ENCODE assay signal across 5 cellular contexts in the genomic region with DNA sequence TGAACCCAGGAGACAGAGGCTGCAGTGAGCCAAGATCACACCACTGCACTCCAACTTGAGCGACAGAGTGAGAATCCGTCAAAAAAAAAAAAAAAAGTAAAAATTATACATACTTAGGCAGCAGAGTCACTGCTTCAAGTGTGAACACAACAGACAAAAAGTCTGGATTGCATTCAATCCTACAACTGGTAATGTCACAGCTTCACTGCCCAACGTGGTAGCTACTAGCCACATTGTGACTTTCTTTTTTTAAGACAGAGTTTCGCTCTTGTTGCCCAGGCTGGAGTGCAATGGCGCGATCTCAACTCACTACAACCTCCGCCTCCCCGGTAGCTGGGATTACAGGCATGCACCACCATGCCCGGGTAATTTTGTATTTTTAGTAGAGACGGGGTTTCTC. TPM values are rescaled to one million over a fixed set of nuclear protein-coding genes. Genes with fewer than 3 reads are reported as not detected.
A peak's percentile ranks its signal among the peaks of the same experiment; 100 is the strongest.
DNase-seq lines count a peak whose midpoint lies in the region; ATAC-seq and TF ChIP-seq lines count a peak whose summit lies in the region.
"Not testable (repeated sequence)": the region's sequence is repeated elsewhere in the genome, so short reads cannot be mapped to it uniquely, and the experiment has no call there.

No MANE protein-coding gene starts in this region.

- H3K4me1 ChIP-seq in GM23338 (ENCODE audit: insufficient read depth), result not testable (repeated sequence)

- peak overlapping the region in 4 of 7 donors; percentile 13 to 77 (median 48) for H3K27ac Mint-ChIP-seq in CD14-positive monocyte
- H3K27ac Mint-ChIP-seq in GM23338, result not testable (repeated sequence)
- peak overlapping the region; percentile 70 for H3K27ac Mint-ChIP-seq in chondrocyte (ENCODE audit: unreplicated experiment)
- peak overlapping the region; percentile 34 to 35 for H3K27ac Mint-ChIP-seq in natural killer cell

- H3K4me1 Mint-ChIP-seq in CD14-positive monocyte (peaks cover 41% of the 10 kb centered on the region), chondrocyte (ENCODE audit: low read depth) (peaks cover 39% of the 10 kb centered on the region), natural killer cell (peaks cover 47 to 60% of the 10 kb centered on the region in 2 donors)
- not testable (repeated sequence) for H3K4me1 Mint-ChIP-seq in GM23338

- not testable (repeated sequence) for H3K9me2 ChIP-seq in GM23338 (ENCODE audit: insufficient read depth)

- H3K27me3 ChIP-seq in GM23338 (ENCODE audit: insufficient read depth), result not testable (repeated sequence)

- intact Hi-C loops in CD14-positive monocyte (cut with micrococcal nuclease); natural killer cell (cut with micrococcal nuclease); posterior vena cava (cut with DNase I): not testable (repeated sequence)

- ATAC-seq in GM23338, result not testable (repeated sequence)
- peak; percentile 47 to 68 (median 50) for ATAC-seq in natural killer cell

- peaks cover 100% of the 10 kb centered on the region for H3K79me2 ChIP-seq in GM23338 (replicated peaks; ENCODE audit: insufficient read depth)

- not testable (repeated sequence) for H3K36me3 ChIP-seq in GM23338 (ENCODE audit: insufficient read depth)

- 0 out of 2 replicates have a peak overlapping the region, but pooled peaks have one; percentile 63 for H3K27ac ChIP-seq in GM23338 (ENCODE audit: low read depth)

- H3K4me3 Mint-ChIP-seq in CD14-positive monocyte; GM23338; chondrocyte (ENCODE audit: unreplicated experiment): not testable (repeated sequence)
- H3K4me3 Mint-ChIP-seq in natural killer cell, result peak overlapping the region; percentile 57

- H3K4me3 ChIP-seq in GM23338, result not testable (repeated sequence)

- not testable (repeated sequence) for H3F3A ChIP-seq in GM23338 (replicated peaks; ENCODE audit: low read depth)

- H2AFZ ChIP-seq in GM23338, result not testable (repeated sequence)

- DNase-seq in CD14-positive monocyte (ENCODE audit: low spot score); GM23338 (ENCODE audit: low spot score); natural killer cell: not testable (repeated sequence)
- DNase-seq in chondrocyte (ENCODE audit: low spot score) (peak; percentile 14), posterior vena cava (ENCODE audit: low spot score) (peak; percentile 6)

- H3K9me3 Mint-ChIP-seq in CD14-positive monocyte; GM23338; chondrocyte (ENCODE audit: low read depth); natural killer cell: not testable (repeated sequence)

- H3K36me3 Mint-ChIP-seq in CD14-positive monocyte (peaks cover 26 to 44% of the 10 kb centered on the region in 2 donors), GM23338 (ENCODE audit: low read depth) (peaks cover 24% of the 10 kb centered on the region), chondrocyte (ENCODE audit: low read depth) (peaks cover 11% of the 10 kb centered on the region)
- H3K36me3 Mint-ChIP-seq in natural killer cell, result not testable (repeated sequence)

- not testable (repeated sequence) for H3K4me2 ChIP-seq in GM23338

- H4K20me1 ChIP-seq in GM23338 (replicated peaks; ENCODE audit: insufficient read depth), result peaks cover 68% of the 10 kb centered on the region

- not testable (repeated sequence) for TF ChIP-seq CTCF in CD14-positive monocyte (IDR thresholded peaks at IDR 0.05); GM23338 (conservative IDR thresholded peaks at IDR 0.05; ENCODE audit: low read depth in 2 of 2); chondrocyte (IDR thresholded peaks at IDR 0.05); natural killer cell (IDR thresholded peaks at IDR 0.05)

- H3K27me3 Mint-ChIP-seq in CD14-positive monocyte (ENCODE audit: low read depth in 3 of 3); GM23338 (ENCODE audit: insufficient read depth, low read depth, poor library complexity); chondrocyte (ENCODE audit: low read depth); natural killer cell (ENCODE audit: low read depth in 2 of 2): not testable (repeated sequence)

RNA-seq across cellular contexts. Expression of a gene that starts 20.5 kb away (rescaled TPM):
- polyA plus RNA-seq in CD14-positive monocyte (1,000 to 10,000 TPM; 1,179 to 1,306 TPM), GM23338 (2016; fragmentation: Nextera tagmentation; extraction: Ambion mirVana) (234 and 248 TPM in 2 replicates)
- total RNA-seq in GM23338 (2014; rRNA removed; shearing (Covaris generic)), result 373 and 421 TPM in 2 replicates
- total RNA-seq in chondrocyte (625 to 643 TPM (median 626 TPM) in 3 replicates), natural killer cell (100 to 1,000 TPM; 342 to 372 (median 370) TPM), posterior vena cava (100 to 1,000 TPM; 530 to 640 TPM)

RNA-seq across cellular contexts. Expression of a gene that starts 20.9 kb away (rescaled TPM):
- polyA plus RNA-seq in CD14-positive monocyte (10 to 100 TPM; 22.4 to 26.7 TPM), GM23338 (2016; fragmentation: Nextera tagmentation; extraction: Ambion mirVana) (3.9 and 4.0 TPM in 2 replicates)
- total RNA-seq in GM23338 (2014; rRNA removed; shearing (Covaris generic)), result 5.0 and 9.7 TPM in 2 replicates
- total RNA-seq in chondrocyte (22.5 to 54.8 TPM (median 23.4 TPM) in 3 replicates), natural killer cell (10 to 100 TPM; 35.4 to 40.7 (median 36.7) TPM), posterior vena cava (10 to 100 TPM; 20.8 to 33.6 TPM)

RNA-seq across cellular contexts. Expression of a gene that starts 31.0 kb away (rescaled TPM):
- polyA plus RNA-seq in CD14-positive monocyte (1 to 10 TPM; 2.0 to 3.1 TPM), GM23338 (2016; fragmentation: Nextera tagmentation; extraction: Ambion mirVana) (34.1 and 35.6 TPM in 2 replicates)
- 32.8 and 39.9 TPM in 2 replicates for total RNA-seq in GM23338 (2014; rRNA removed; shearing (Covaris generic))
- total RNA-seq in chondrocyte (4.8 to 6.1 TPM (median 6.0 TPM) in 3 replicates), natural killer cell (10 to 100 TPM; 13.4 to 14.2 (median 14.0) TPM), posterior vena cava (1 to 10 TPM; 1.0 to 6.1 TPM)

RNA-seq across cellular contexts. Expression of a gene that starts 33.2 kb away (rescaled TPM):
- 1,000 to 10,000 TPM; 1,394 to 2,105 TPM for polyA plus RNA-seq in CD14-positive monocyte
- total RNA-seq in GM23338 (2014; rRNA removed; shearing (Covaris generic)), result 228 and 247 TPM in 2 replicates
- polyA plus RNA-seq in GM23338 (2016; fragmentation: Nextera tagmentation; extraction: Ambion mirVana), result 394 and 404 TPM in 2 replicates
- total RNA-seq in chondrocyte, result 87.9 to 92.6 TPM (median 91.3 TPM) in 3 replicates
- 10 to 100 TPM; 34.7 to 70.0 (median 59.1) TPM for total RNA-seq in natural killer cell
- 100 to 1,000 TPM; 212 to 242 TPM for total RNA-seq in posterior vena cava

RNA-seq across cellular contexts. Expression of a gene that starts 37.8 kb away (rescaled TPM):
- polyA plus RNA-seq in CD14-positive monocyte (1 to 10 TPM; 5.0 to 5.6 TPM), GM23338 (2016; fragmentation: Nextera tagmentation; extraction: Ambion mirVana) (2.8 and 4.2 TPM in 2 replicates)
- total RNA-seq in GM23338 (2014; rRNA removed; shearing (Covaris generic)), result 5.9 and 7.3 TPM in 2 replicates
- total RNA-seq in chondrocyte (20.0 to 25.8 TPM (median 23.8 TPM) in 3 replicates), natural killer cell (10 to 100 TPM; 28.7 to 36.5 (median 30.6) TPM), posterior vena cava (10 to 100 TPM in 1 of 2 donors, 1 to 10 TPM in 1; 7.3 to 12.5 TPM)
